Comparison of ENCODE assay signal across 1 cellular context in genomic region chr18:6561893-6562292, GRCh38.
TF ChIP-seq lines count a peak whose summit lies in the region.

No MANE protein-coding gene starts in this region.

TF ChIP-seq in WTC11, 78 proteins besides CTCF, POLR2A, EP300 and RAD21 (continued from another document):
- TF ChIP-seq ZNF281 (CRISPR knock-in tag; IDR thresholded peaks at IDR 0.05): no peak
- TF ChIP-seq ATF1 (CRISPR knock-in tag; IDR thresholded peaks at IDR 0.05): no peak
- no peak for TF ChIP-seq IRF1 (CRISPR knock-in tag; IDR thresholded peaks at IDR 0.05)
- TF ChIP-seq CREB1 (CRISPR knock-in tag; IDR thresholded peaks at IDR 0.05): no peak
